ENCODE assay signal across 8 cellular contexts in the genomic region with DNA sequence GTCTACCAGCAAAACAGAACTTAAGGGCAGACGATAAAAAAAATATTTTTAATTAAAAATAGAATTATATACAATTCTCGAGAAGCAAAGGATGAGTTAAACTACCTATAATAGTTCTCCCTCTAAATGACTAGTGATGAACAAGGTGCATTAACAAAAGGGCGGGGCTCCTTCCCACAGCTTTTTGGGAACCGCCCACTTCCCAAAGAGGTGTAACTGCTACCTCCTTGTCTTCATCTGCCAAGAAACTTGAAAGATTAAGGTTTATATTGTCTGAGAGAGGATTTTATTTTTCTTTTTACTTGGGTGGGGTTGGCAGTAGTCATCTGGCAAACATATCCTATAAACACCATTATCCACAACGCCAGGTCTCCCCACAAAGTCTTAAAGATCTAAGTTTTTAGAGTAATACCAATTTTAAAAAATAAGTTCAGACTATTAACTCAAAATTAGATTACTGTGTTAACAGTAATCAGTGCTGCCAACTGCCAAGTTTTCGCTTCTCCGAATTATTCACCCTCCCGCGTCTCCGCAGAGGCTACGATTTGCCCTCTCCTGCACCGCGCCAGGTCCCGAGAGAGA. TPM values are rescaled to one million over a fixed set of nuclear protein-coding genes. Genes with fewer than 3 reads are reported as not detected.
DNase-seq lines count a peak whose midpoint lies in the region; ATAC-seq and TF ChIP-seq lines count a peak whose summit lies in the region.

No MANE protein-coding gene starts in this region.

- peak overlapping the region; percentile 97 for H3K27ac Mint-ChIP-seq in T-helper 2 cell treated with Interferon-gamma antibody and Interleukin-4, amounts not matched to agents 5 μg/mL and 100 μg/mL, for 36 hours
- peak overlapping the region; percentile 84 for H3K27ac Mint-ChIP-seq in endothelial cell (ENCODE audit: unreplicated experiment)
- peak overlapping the region; percentile 90 to 99 for H3K27ac Mint-ChIP-seq in natural killer cell

- H3K27ac ChIP-seq in 22Rv1: peak overlapping the region; percentile 93

- no peak for DNase-seq in T-helper 2 cell treated with Interferon-gamma antibody and Interleukin-4, amounts not matched to agents 5 μg/mL and 100 μg/mL, for 36 hours (ENCODE audit: low spot score)
- DNase-seq in endothelial cell (ENCODE audit: low spot score): no peak
- no peak for DNase-seq in natural killer cell
- DNase-seq in activated CD8-positive, alpha-beta memory T cell treated with anti-CD3 and anti-CD28 coated beads for 24 hours: no peak

- TF ChIP-seq CTCF in 22Rv1 (IDR thresholded peaks at IDR 0.05) (no peak), endothelial cell (IDR thresholded peaks at IDR 0.05; ENCODE audit: unreplicated experiment) (no peak), natural killer cell (IDR thresholded peaks at IDR 0.05) (no peak)

- ATAC-seq in GM18517 (IDR thresholded peaks at IDR 0.05; ENCODE audit: unreplicated experiment) (peak; percentile 6), natural killer cell (no peak), GM21825 (IDR thresholded peaks at IDR 0.05; ENCODE audit: unreplicated experiment) (no peak), GM18511 (IDR thresholded peaks at IDR 0.05; ENCODE audit: unreplicated experiment) (no peak)

- peaks cover 2% of the 10 kb centered on the region for H3K27me3 Mint-ChIP-seq in T-helper 2 cell treated with Interferon-gamma antibody and Interleukin-4, amounts not matched to agents 5 μg/mL and 100 μg/mL, for 36 hours (ENCODE audit: low read depth)
- peaks cover 4% of the 10 kb centered on the region for H3K27me3 Mint-ChIP-seq in endothelial cell (ENCODE audit: unreplicated experiment)
- no peaks in the 10 kb centered on the region for H3K27me3 Mint-ChIP-seq in natural killer cell (ENCODE audit: low read depth in 2 of 2)

- peak overlapping the region; percentile 100 for H3K4me3 Mint-ChIP-seq in T-helper 2 cell treated with Interferon-gamma antibody and Interleukin-4, amounts not matched to agents 5 μg/mL and 100 μg/mL, for 36 hours
- H3K4me3 Mint-ChIP-seq in endothelial cell (ENCODE audit: unreplicated experiment) (peak overlapping the region; percentile 94), natural killer cell (peak overlapping the region; percentile 99)

- peaks cover 3% of the 10 kb centered on the region for H3K9me3 Mint-ChIP-seq in T-helper 2 cell treated with Interferon-gamma antibody and Interleukin-4, amounts not matched to agents 5 μg/mL and 100 μg/mL, for 36 hours
- no peaks in the 10 kb centered on the region for H3K9me3 Mint-ChIP-seq in endothelial cell (ENCODE audit: unreplicated experiment)
- no peaks in the 10 kb centered on the region for H3K9me3 Mint-ChIP-seq in natural killer cell

- H3K36me3 Mint-ChIP-seq in T-helper 2 cell treated with Interferon-gamma antibody and Interleukin-4, amounts not matched to agents 5 μg/mL and 100 μg/mL, for 36 hours (ENCODE audit: low read depth): peaks cover 2% of the 10 kb centered on the region
- H3K36me3 Mint-ChIP-seq in endothelial cell (ENCODE audit: low read depth, unreplicated experiment) (no peaks in the 10 kb centered on the region), natural killer cell (no peaks in the 10 kb centered on the region)

- H3K4me1 Mint-ChIP-seq in T-helper 2 cell treated with Interferon-gamma antibody and Interleukin-4, amounts not matched to agents 5 μg/mL and 100 μg/mL, for 36 hours (ENCODE audit: low read depth): peaks cover 17% of the 10 kb centered on the region
- peaks cover 9% of the 10 kb centered on the region for H3K4me1 Mint-ChIP-seq in endothelial cell (ENCODE audit: unreplicated experiment)
- peaks cover 33% of the 10 kb centered on the region in 2 donors for H3K4me1 Mint-ChIP-seq in natural killer cell

- intact Hi-C loops in natural killer cell (cut with micrococcal nuclease): loop anchor here (10.0 kb wide), 1 partner anchor 393 kb away; no protein-coding TSS in a partner anchor

RNA-seq across cellular contexts. Expression of gene RALGAPA1, which starts 0.9 kb away (rescaled TPM):
- total RNA-seq in endothelial cell (ENCODE audit: unreplicated experiment): 29.0 TPM
- 100 to 1,000 TPM in 1 of 3 donors, 10 to 100 TPM in 2; 66.5 to 101 (median 90.7) TPM for total RNA-seq in natural killer cell

RNA-seq across cellular contexts. Expression of gene BRMS1L, which starts 18.0 kb away (rescaled TPM):
- 16.8 TPM for total RNA-seq in endothelial cell (ENCODE audit: unreplicated experiment)
- total RNA-seq in natural killer cell: 1 to 10 TPM; 5.1 to 9.4 (median 6.3) TPM
